ENCODE assay signal across 1 cellular context in the genomic region with DNA sequence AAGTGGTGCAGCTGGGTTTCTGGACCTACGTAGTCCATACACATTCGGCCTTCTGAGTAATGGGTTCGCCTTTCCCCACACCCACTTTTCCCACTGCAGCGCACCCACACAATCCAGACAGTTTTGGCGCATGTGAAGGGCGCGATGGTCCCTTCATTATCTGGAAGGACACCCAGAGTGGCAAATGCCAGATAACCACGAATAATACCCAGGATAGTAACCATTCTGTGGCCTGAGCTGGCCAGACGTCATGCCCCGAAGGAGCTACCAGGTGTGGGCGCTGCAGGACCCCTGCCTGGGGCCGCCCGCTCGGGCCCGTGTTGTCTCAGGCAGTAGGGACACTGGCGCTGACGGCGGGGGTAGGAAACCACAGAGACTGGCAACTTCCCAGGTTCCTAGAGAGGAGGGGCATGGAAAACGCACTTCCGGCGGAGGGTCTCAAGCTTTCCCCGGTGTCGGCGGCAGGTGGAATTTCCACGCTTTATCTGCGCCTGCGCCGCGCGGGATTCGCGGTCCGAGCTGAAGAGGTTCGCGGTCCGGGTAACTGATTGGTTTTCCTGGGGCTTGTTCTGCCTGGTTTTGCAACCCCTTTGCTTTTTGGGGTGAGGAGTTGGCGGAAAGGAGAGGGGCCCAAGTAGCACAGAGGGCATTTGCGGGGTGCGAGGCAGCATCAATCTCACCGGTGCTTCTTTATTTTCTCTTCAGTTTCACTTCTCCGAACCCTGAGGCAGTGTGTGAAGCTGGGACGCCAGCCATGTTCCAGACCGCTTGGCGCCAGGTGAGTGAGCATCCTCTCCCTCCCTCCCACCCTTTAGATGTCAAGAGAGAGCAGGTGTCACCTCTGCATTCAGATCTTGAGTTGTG.
TF ChIP-seq lines count a peak whose summit lies in the region.

TSS of gene ZNF620 (plus strand) at position 441 of the 864 bp plus-strand sequence. CDS start at position 755, 314 bp downstream.

TF ChIP-seq in HepG2, 621 proteins besides CTCF, POLR2A, EP300 and RAD21 (continued from another document and continues in another):
- TF ChIP-seq ZNF136 (CRISPR knock-in tag; IDR thresholded peaks at IDR 0.05; ENCODE audit: low read depth) (peak; percentile 49; the same call in 1 of the 2 replicates), THYN1 (CRISPR knock-in tag; IDR thresholded peaks at IDR 0.05; ENCODE audit: borderline replicate concordance, low read depth) (no peak), SRSF9 (IDR thresholded peaks at IDR 0.05; ENCODE audit: borderline replicate concordance, insufficient read depth, low read depth, low read length, poor library complexity, severe bottlenecking) (no peak), ZFP82 (CRISPR knock-in tag; IDR thresholded peaks at IDR 0.05; ENCODE audit: borderline replicate concordance) (no peak), RARA (CRISPR knock-in tag; IDR thresholded peaks at IDR 0.05) (peak; percentile 25; the same call in 1 of the 2 replicates), TFAP4 (IDR thresholded peaks at IDR 0.05; ENCODE audit: borderline replicate concordance, low read depth) (peak; percentile 30; the same call in 1 of the 2 replicates), PAXIP1 (CRISPR knock-in tag; conservative IDR thresholded peaks at IDR 0.05) (no peak), KMT2B (CRISPR knock-in tag; IDR thresholded peaks at IDR 0.05) (peak; percentile 94), IKZF1 (IDR thresholded peaks at IDR 0.05) (no peak), ZSCAN25 (CRISPR knock-in tag; IDR thresholded peaks at IDR 0.05) (no peak; the same call in 1 of the 2 replicates), ZNF557 (CRISPR knock-in tag; IDR thresholded peaks at IDR 0.05) (no peak), ZXDC (CRISPR knock-in tag; IDR thresholded peaks at IDR 0.05) (0 out of 2 replicates have a peak, but pooled peaks have one; percentile 69), KLF11 (CRISPR knock-in tag; IDR thresholded peaks at IDR 0.05) (0 out of 2 replicates have a peak, but pooled peaks have one; percentile 44), CREM (IDR thresholded peaks at IDR 0.05) (peak; percentile 87), CREM (CRISPR knock-in tag; IDR thresholded peaks at IDR 0.05) (no peak), ZNF691 (CRISPR knock-in tag; IDR thresholded peaks at IDR 0.05; ENCODE audit: borderline replicate concordance, low read depth) (0 out of 2 replicates have a peak, but pooled peaks have one; percentile 38), ZBTB3 (CRISPR knock-in tag; IDR thresholded peaks at IDR 0.05; ENCODE audit: borderline replicate concordance, low read depth) (no peak), GTF3A (CRISPR knock-in tag; conservative IDR thresholded peaks at IDR 0.05) (no peak), NFKB2 (CRISPR knock-in tag; IDR thresholded peaks at IDR 0.05; ENCODE audit: borderline replicate concordance) (peak; percentile 62; the same call in 1 of the 2 replicates), SIX1 (CRISPR knock-in tag; IDR thresholded peaks at IDR 0.05; ENCODE audit: borderline replicate concordance) (no peak), HOXA7 (CRISPR knock-in tag; IDR thresholded peaks at IDR 0.05) (no peak), ZSCAN22 (CRISPR knock-in tag; IDR thresholded peaks at IDR 0.05) (no peak), HES4 (CRISPR knock-in tag; IDR thresholded peaks at IDR 0.05; ENCODE audit: borderline replicate concordance) (no peak), U2AF2 (IDR thresholded peaks at IDR 0.05; ENCODE audit: low read depth, low read length) (no peak), ZNF878 (CRISPR knock-in tag; IDR thresholded peaks at IDR 0.05) (no peak), ZNF326 (CRISPR knock-in tag; IDR thresholded peaks at IDR 0.05; ENCODE audit: borderline replicate concordance) (no peak), ZC3H13 (CRISPR knock-in tag; IDR thresholded peaks at IDR 0.05) (no peak; the same call in 1 of the 2 replicates), HCFC1 (IDR thresholded peaks at IDR 0.05; ENCODE audit: low read depth, low read length) (peak; percentile 48)
- TF ChIP-seq, protein P1, sequence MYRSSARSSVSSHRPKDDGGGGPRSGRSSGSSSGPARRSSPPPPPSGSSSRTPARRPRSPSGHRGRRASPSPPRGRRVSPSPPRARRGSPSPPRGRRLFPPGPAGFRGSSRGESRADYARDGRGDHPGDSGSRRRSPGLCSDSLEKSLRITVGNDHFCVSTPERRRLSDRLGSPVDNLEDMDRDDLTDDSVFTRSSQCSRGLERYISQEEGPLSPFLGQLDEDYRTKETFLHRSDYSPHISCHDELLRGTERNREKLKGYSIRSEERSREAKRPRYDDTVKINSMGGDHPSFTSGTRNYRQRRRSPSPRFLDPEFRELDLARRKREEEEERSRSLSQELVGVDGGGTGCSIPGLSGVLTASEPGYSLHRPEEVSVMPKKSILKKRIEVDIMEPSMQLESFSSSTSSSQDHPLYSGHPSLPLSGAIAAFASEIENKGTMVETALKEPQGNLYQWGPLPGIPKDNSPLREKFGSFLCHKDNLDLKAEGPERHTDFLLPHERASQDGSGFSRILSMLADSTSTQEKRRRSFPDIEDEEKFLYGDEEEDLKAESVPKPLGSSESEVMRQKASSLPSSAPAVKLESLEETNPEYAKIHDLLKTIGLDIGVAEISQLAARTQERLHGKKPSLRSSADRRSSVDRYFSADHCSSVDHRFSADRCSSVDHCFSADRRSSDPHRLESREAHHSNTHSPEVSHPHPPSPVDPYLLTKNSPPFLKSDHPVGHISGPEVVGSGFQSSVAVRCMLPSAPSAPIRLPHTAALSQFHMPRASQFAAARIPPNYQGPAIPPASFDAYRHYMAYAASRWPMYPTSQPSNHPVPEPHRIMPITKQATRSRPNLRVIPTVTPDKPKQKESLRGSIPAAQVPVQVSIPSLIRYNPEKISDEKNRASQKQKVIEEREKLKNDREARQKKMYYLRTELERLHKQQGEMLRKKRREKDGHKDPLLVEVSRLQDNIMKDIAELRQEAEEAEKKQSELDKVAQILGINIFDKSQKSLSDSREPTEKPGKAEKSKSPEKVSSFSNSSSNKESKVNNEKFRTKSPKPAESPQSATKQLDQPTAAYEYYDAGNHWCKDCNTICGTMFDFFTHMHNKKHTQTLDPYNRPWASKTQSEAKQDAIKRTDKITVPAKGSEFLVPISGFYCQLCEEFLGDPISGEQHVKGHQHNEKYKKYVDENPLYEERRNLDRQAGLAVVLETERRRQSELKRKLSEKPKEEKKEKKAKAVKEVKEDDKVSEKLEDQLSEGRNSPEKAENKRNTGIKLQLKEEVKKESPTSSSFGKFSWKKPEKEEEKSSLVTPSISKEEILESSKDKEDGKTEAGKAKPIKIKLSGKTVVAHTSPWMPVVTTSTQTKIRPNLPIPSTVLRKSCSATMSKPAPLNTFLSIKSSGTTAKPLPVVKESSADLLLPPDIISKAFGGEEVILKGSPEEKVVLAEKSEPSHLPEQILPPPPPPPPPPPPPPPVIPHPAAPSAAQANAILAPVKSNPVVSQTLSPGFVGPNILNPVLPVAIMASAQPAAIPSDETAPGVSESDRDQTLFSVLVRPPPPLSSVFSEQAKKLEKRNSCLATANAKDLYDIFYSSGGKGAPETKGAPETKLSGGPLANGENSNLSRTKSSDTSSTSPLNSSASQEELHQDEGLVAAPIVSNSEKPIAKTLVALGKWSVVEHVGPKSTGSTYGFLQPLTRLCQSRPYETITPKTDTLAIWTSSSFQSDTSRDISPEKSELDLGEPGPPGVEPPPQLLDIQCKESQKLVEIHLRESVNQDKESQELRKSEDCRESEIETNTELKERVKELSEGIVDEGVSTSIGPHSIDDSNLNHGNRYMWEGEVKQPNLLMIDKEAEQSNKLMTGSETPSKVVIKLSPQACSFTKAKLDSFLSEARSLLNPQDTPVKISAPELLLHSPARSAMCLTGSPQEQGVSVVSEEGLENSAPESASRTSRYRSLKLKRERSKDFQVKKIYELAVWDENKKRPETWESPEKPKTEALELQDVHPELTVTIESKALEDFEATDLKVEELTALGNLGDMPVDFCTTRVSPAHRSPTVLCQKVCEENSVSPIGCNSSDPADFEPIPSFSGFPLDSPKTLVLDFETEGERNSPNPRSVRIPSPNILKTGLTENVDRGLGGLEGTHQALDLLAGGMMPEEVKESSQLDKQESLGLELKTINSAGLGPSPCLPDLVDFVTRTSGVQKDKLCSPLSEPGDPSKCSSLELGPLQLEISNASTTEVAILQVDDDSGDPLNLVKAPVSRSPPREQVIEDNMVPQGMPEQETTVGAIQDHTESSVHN (CRISPR knock-in tag; IDR thresholded peaks at IDR 0.05): no peak
- TF ChIP-seq, protein P2, sequence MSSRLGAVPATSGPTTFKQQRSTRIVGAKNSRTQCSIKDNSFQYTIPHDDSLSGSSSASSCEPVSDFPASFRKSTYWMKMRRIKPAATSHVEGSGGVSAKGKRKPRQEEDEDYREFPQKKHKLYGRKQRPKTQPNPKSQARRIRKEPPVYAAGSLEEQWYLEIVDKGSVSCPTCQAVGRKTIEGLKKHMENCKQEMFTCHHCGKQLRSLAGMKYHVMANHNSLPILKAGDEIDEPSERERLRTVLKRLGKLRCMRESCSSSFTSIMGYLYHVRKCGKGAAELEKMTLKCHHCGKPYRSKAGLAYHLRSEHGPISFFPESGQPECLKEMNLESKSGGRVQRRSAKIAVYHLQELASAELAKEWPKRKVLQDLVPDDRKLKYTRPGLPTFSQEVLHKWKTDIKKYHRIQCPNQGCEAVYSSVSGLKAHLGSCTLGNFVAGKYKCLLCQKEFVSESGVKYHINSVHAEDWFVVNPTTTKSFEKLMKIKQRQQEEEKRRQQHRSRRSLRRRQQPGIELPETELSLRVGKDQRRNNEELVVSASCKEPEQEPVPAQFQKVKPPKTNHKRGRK (CRISPR knock-in tag; IDR thresholded peaks at IDR 0.05): no peak
- TF ChIP-seq, protein P3, sequence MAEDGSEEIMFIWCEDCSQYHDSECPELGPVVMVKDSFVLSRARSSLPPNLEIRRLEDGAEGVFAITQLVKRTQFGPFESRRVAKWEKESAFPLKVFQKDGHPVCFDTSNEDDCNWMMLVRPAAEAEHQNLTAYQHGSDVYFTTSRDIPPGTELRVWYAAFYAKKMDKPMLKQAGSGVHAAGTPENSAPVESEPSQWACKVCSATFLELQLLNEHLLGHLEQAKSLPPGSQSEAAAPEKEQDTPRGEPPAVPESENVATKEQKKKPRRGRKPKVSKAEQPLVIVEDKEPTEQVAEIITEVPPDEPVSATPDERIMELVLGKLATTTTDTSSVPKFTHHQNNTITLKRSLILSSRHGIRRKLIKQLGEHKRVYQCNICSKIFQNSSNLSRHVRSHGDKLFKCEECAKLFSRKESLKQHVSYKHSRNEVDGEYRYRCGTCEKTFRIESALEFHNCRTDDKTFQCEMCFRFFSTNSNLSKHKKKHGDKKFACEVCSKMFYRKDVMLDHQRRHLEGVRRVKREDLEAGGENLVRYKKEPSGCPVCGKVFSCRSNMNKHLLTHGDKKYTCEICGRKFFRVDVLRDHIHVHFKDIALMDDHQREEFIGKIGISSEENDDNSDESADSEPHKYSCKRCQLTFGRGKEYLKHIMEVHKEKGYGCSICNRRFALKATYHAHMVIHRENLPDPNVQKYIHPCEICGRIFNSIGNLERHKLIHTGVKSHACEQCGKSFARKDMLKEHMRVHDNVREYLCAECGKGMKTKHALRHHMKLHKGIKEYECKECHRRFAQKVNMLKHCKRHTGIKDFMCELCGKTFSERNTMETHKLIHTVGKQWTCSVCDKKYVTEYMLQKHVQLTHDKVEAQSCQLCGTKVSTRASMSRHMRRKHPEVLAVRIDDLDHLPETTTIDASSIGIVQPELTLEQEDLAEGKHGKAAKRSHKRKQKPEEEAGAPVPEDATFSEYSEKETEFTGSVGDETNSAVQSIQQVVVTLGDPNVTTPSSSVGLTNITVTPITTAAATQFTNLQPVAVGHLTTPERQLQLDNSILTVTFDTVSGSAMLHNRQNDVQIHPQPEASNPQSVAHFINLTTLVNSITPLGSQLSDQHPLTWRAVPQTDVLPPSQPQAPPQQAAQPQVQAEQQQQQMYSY (CRISPR knock-in tag; IDR thresholded peaks at IDR 0.05): no peak
